Comparison of ENCODE assay signal across 1 cellular context in the genomic region with DNA sequence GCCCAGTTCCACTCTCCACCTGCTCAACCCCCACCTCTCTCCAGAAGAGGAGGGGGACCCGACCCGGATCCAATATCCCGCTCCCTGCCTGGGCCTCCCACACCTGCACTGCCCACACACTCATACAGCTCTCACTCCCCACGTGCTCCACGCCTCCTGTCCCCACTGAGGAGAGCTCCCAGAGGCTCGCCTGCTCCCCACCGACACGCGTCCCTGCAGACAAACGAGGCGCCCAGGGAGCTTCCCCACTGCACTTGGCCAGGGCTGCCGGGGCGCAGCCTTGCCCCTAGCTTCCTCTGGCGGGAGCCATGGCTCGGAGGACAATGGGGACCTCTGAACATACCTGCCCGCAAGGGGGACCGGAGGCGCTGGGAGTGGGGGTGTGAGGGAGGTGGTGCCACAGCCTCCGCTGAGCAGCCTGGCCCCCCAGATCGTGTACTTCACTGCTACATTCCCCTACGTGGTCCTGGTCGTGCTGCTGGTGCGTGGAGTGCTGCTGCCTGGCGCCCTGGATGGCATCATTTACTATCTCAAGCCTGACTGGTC.
TF ChIP-seq lines count a peak whose summit lies in the region.

No MANE protein-coding gene starts in this region.

TF ChIP-seq in K562, 482 proteins besides CTCF, POLR2A, EP300 and RAD21:
- TF ChIP-seq EHMT2 (IDR thresholded peaks at IDR 0.05), result no peak
- TF ChIP-seq ARNT (IDR thresholded peaks at IDR 0.05), result no peak
- TF ChIP-seq ZNF175 (CRISPR knock-in tag; IDR thresholded peaks at IDR 0.05; ENCODE audit: low read depth), result no peak
- peak; percentile 14; the same call in 1 of the 2 replicates for TF ChIP-seq POLR2AphosphoS5 (IDR thresholded peaks at IDR 0.05; ENCODE audit: control insufficient read depth, insufficient read depth, low read depth, low read length)
- TF ChIP-seq KAT7 (CRISPR knock-in tag; IDR thresholded peaks at IDR 0.05; ENCODE audit: borderline replicate concordance), result no peak
- no peak for TF ChIP-seq PPARD (CRISPR knock-in tag; IDR thresholded peaks at IDR 0.05)
- TF ChIP-seq CCNT2 (IDR thresholded peaks at IDR 0.05; ENCODE audit: borderline replicate concordance, extremely low read depth, insufficient read length, low read depth, low read length), result peak; percentile 55
- TF ChIP-seq RBM22 (IDR thresholded peaks at IDR 0.05; ENCODE audit: low read depth, low read length, poor library complexity, severe bottlenecking), result peak; percentile 66
- TF ChIP-seq RBFOX2 (IDR thresholded peaks at IDR 0.05; ENCODE audit: low read depth, low read length), result peak; percentile 51
- no peak for TF ChIP-seq ZNF551 (CRISPR knock-in tag; IDR thresholded peaks at IDR 0.05)
- TF ChIP-seq HMG20A (CRISPR knock-in tag; conservative IDR thresholded peaks at IDR 0.05), result no peak
- peak; percentile 52 for TF ChIP-seq KDM5B (IDR thresholded peaks at IDR 0.05; ENCODE audit: insufficient replicate concordance, low read depth, low read length)
- peak; percentile 78 for TF ChIP-seq POLR2G (IDR thresholded peaks at IDR 0.05; ENCODE audit: low read depth, low read length)
- no peak for TF ChIP-seq ZNF133 (CRISPR knock-in tag; IDR thresholded peaks at IDR 0.05)
